Comparison of ENCODE assay signal across 16 cellular contexts in genomic region chr2:159744363-159744762, GRCh38. TPM values are rescaled to one million over a fixed set of nuclear protein-coding genes. Genes with fewer than 3 reads are reported as not detected.
DNase-seq lines count a peak whose midpoint lies in the region; ATAC-seq and TF ChIP-seq lines count a peak whose summit lies in the region.
"Had no signal": no experiment of that assay in that cellular context is flagged by ENCODE, and none has a peak within 500 bp of the region (broad histone marks: within the 10 kb centered on the region; RNA-seq: fewer than 3 reads in every experiment).

No MANE protein-coding gene starts in this region.

- no peak overlapping the region for H4K8ac ChIP-seq in neuronal stem cell (ENCODE audit: low read depth, low read length)

- ATAC-seq in stimulated activated naive CD8-positive, alpha-beta T cell treated with anti-CD3 and anti-CD28 coated beads, Interleukin-15, Interleukin-2, amounts not matched to agents 100 U/mL and 50 U/mL, for 24 hours: no peak
- ATAC-seq: K562, left colon had no signal

- H3K4me1 ChIP-seq in ACC112 (ENCODE audit: control insufficient read depth, insufficient read depth, low read length, unreplicated experiment): peaks cover 5% of the 10 kb centered on the region
- H3K4me1 ChIP-seq in neuronal stem cell (ENCODE audit: control insufficient read depth in 2 of 2, insufficient read depth in 1 of 2, low read depth in 1 of 2, low read length in 2 of 2): no peaks in the 10 kb centered on the region
- H3K4me1 ChIP-seq: pancreas had no signal

- H3K27ac Mint-ChIP-seq in HFFc6 (peak overlapping the region; percentile 16; the same call in 1 of the 2 replicates), nephron progenitor cell (no peak overlapping the region)
- H3K27ac Mint-ChIP-seq: activated naive CD8-positive, alpha-beta T cell; B cell had no signal

- no peak overlapping the region for H2BK12ac ChIP-seq in neuronal stem cell (ENCODE audit: low read length)

- peaks cover 23% of the 10 kb centered on the region for H3K4me1 Mint-ChIP-seq in HFFc6 (ENCODE audit: low read depth)
- no peaks in the 10 kb centered on the region for H3K4me1 Mint-ChIP-seq in nephron progenitor cell

- peaks cover 74% of the 10 kb centered on the region for H3K79me2 ChIP-seq in ACC112 (ENCODE audit: control insufficient read depth, insufficient read depth, low read length, unreplicated experiment)

- peak overlapping the region; percentile 25 for H3K27ac ChIP-seq in ACC112 (ENCODE audit: low read depth, low read length)
- H3K27ac ChIP-seq in neuronal stem cell (replicated peaks; ENCODE audit: low read length): no peak overlapping the region
- H3K27ac ChIP-seq: pancreas, SK-N-MC had no signal

- no peak overlapping the region for H2BK15ac ChIP-seq in neuronal stem cell (ENCODE audit: low read length)

- no CpG with 5 or more reads among the region's 3 CpGs for WGBS in neuronal stem cell (ENCODE audit: extremely low coverage in 2 of 2, insufficient read length in 2 of 2, insufficient replicate concordance in 1 of 2), 2 donors

- H3K4me3 ChIP-seq in ACC112 (ENCODE audit: low read depth, low read length) (no peak overlapping the region), neuronal stem cell (ENCODE audit: low read length in 2 of 2) (no peak overlapping the region)
- H3K4me3 ChIP-seq: K562, pancreas, SK-N-MC had no signal

- no peaks in the 10 kb centered on the region for H3K79me1 ChIP-seq in neuronal stem cell (ENCODE audit: low read depth, low read length)

- no peak overlapping the region for H2BK5ac ChIP-seq in neuronal stem cell (ENCODE audit: low read length)

- H3K18ac ChIP-seq in neuronal stem cell (ENCODE audit: low read length): no peak overlapping the region

- no peak overlapping the region for H2BK120ac ChIP-seq in neuronal stem cell (ENCODE audit: low read depth, low read length)

- H2AFZ ChIP-seq in ACC112 (ENCODE audit: low read length, unreplicated experiment) (no peak overlapping the region), neuronal stem cell (ENCODE audit: low read length) (no peak overlapping the region)

- H3K4me3 Mint-ChIP-seq in HFFc6 (no peak overlapping the region), nephron progenitor cell (no peak overlapping the region)
- H3K4me3 Mint-ChIP-seq: activated naive CD8-positive, alpha-beta T cell; B cell had no signal

- H3K27me3 Mint-ChIP-seq in HFFc6 (ENCODE audit: insufficient read depth) (no peaks in the 10 kb centered on the region), nephron progenitor cell (ENCODE audit: low read depth, poor library complexity) (no peaks in the 10 kb centered on the region)
- H3K27me3 Mint-ChIP-seq: activated naive CD8-positive, alpha-beta T cell; B cell had no signal

- TF ChIP-seq CTCF in HFFc6 (IDR thresholded peaks at IDR 0.05): no peak
- no peak for TF ChIP-seq CTCF in nephron progenitor cell (IDR thresholded peaks at IDR 0.05)

- H3K4ac ChIP-seq in neuronal stem cell (ENCODE audit: low read length): no peak overlapping the region

- DNase-seq in HFFc6 (no peak), dermis microvascular lymphatic vessel endothelial cell (ENCODE audit: low read depth in 2 of 2) (peak; percentile 18 to 76), lung microvascular endothelial cell (ENCODE audit: low read depth in 2 of 2) (peak; percentile 33 to 57), NOMO-1 treated with dmso at 0.1 percent for 144 hours (lab: John Stamatoyannopoulos, UW; ENCODE audit: unreplicated experiment) (no peak), neuronal stem cell (ENCODE audit: low spot score) (no peak), nephron progenitor cell (no peak)
- DNase-seq in stimulated activated naive CD8-positive, alpha-beta T cell treated with anti-CD3 and anti-CD28 coated beads, Interleukin-15, Interleukin-2, amounts not matched to agents 100 U/mL and 50 U/mL, for 24 hours: no peak
- DNase-seq: left colon; NCI-H1694 treated with DMSO at 0.1 percent for 48 hours; pancreas; stimulated activated CD4-positive, alpha-beta T cell treated with anti-CD3 and anti-CD28 coated beads, Interleukin-2, amount 100 ng/mL, for 24 hours had no signal

- H3K9me3 ChIP-seq in neuronal stem cell (replicated peaks in 1 of 2; ENCODE audit: control insufficient read depth in 2 of 2, insufficient read depth in 1 of 2, low read depth in 1 of 2, low read length in 2 of 2): peaks cover 0 to 23% of the 10 kb centered on the region in 2 donors
- H3K9me3 ChIP-seq: pancreas had no signal

- H3K4me2 ChIP-seq in neuronal stem cell (ENCODE audit: insufficient read depth, low read length, poor library complexity, severe bottlenecking): no peak overlapping the region

- no peaks in the 10 kb centered on the region for H3K27me3 ChIP-seq in ACC112 (ENCODE audit: insufficient read depth, low read length)
- H3K27me3 ChIP-seq in neuronal stem cell (ENCODE audit: control insufficient read depth in 3 of 3, insufficient read depth in 3 of 3, low read depth in 1 of 3, low read length in 3 of 3): no peaks in the 10 kb centered on the region
- H3K27me3 ChIP-seq: pancreas had no signal

- H3K9ac ChIP-seq in neuronal stem cell (ENCODE audit: low read depth, low read length, poor library complexity): no peak overlapping the region

- no peak overlapping the region for H3K14ac ChIP-seq in neuronal stem cell (ENCODE audit: low read length)

- H3K23ac ChIP-seq in neuronal stem cell (ENCODE audit: low read depth, low read length, poor library complexity): no peak overlapping the region

- H3K36me3 Mint-ChIP-seq in HFFc6 (ENCODE audit: low read depth): peaks cover 63% of the 10 kb centered on the region
- H3K36me3 Mint-ChIP-seq in nephron progenitor cell (ENCODE audit: low read depth): peaks cover 90% of the 10 kb centered on the region

- H3K9me3 Mint-ChIP-seq in HFFc6 (no peaks in the 10 kb centered on the region), nephron progenitor cell (peaks cover 3% of the 10 kb centered on the region)

- no peak overlapping the region for H2AK5ac ChIP-seq in neuronal stem cell (ENCODE audit: low read depth, low read length)

- H3K36me3 ChIP-seq in ACC112 (ENCODE audit: insufficient read depth, low read length) (peaks cover 60% of the 10 kb centered on the region), neuronal stem cell (replicated peaks in 1 of 2; ENCODE audit: control insufficient read depth in 2 of 2, insufficient read depth in 2 of 2, low read length in 2 of 2) (peaks cover 22 to 96% of the 10 kb centered on the region in 2 donors)

- H4K91ac ChIP-seq in neuronal stem cell (ENCODE audit: low read depth, low read length, poor library complexity): no peak overlapping the region

RNA-seq across cellular contexts. Expression of gene MARCHF7, which starts 32.1 kb away (rescaled TPM):
- 10 to 100 TPM; 73.8 to 91.5 (median 84.7) TPM for total RNA-seq in HFFc6 (2021; fragmentation: NEBNext Ultra II Directional; extraction: Animal tissue kit (Norgen Biotek cat#: 25700))
- total RNA-seq in dermis microvascular lymphatic vessel endothelial cell (63.8 and 92.3 TPM in 2 replicates), lung microvascular endothelial cell (51.4 and 66.9 TPM in 2 replicates)
- 96.6 TPM for polyA plus RNA-seq in neuronal stem cell (2013, experiment 1 of 2)
- 99.5 TPM for polyA plus RNA-seq in neuronal stem cell (2013, experiment 2 of 2)

RNA-seq across cellular contexts. Expression of gene CD302, which starts 53.6 kb away (rescaled TPM):
- 1 to 10 TPM; 1.9 to 5.6 (median 4.2) TPM for total RNA-seq in HFFc6 (2021; fragmentation: NEBNext Ultra II Directional; extraction: Animal tissue kit (Norgen Biotek cat#: 25700))
- total RNA-seq in dermis microvascular lymphatic vessel endothelial cell (5.6 and 14.4 TPM in 2 replicates), lung microvascular endothelial cell (5.7 and 15.1 TPM in 2 replicates)
- polyA plus RNA-seq in neuronal stem cell (2013, experiment 1 of 2): 0.79 TPM
- 0.96 TPM for polyA plus RNA-seq in neuronal stem cell (2013, experiment 2 of 2)

Comparison
In these comparisons a context has a peak if more than half of its experiments do, and no peak if none do; other contexts are left out.
1. DNase-seq: peak in dermis microvascular lymphatic vessel endothelial cell (2 of 2) and lung microvascular endothelial cell (2 of 2); none in HFFc6 (single experiment), NOMO-1 treated with dmso at 0.1 percent for 144 hours (single experiment), neuronal stem cell (single experiment), nephron progenitor cell (single experiment) and stimulated activated naive CD8-positive, alpha-beta T cell treated with anti-CD3 and anti-CD28 coated beads, Interleukin-15, Interleukin-2, amounts not matched to agents 100 U/mL and 50 U/mL, for 24 hours (single experiment).